Comparison of ENCODE assay signal across 34 cellular contexts in genomic region chrY:8379800-8380199, GRCh38.
"Had no signal": no experiment of that assay in that cellular context is flagged by ENCODE, and none has a peak within 500 bp of the region (broad histone marks: within the 10 kb centered on the region; RNA-seq: fewer than 3 reads in every experiment).

No MANE protein-coding gene starts in this region.

- H3K4me3 ChIP-seq: MG63 had no signal

- H3K9me3 ChIP-seq: MG63 had no signal

- H3K27me3 ChIP-seq: MG63 had no signal

- DNase-seq: Karpas-422, Kasumi-1, MG63, MM.1S, MV-4-11, NCI-H1048, NCI-H1092, NCI-H1092 treated with DMSO at 0.1 percent for 48 hours, NCI-H1105, NCI-H1105 treated with DMSO at 0.1 percent for 48 hours, NCI-H1417, NCI-H1417 treated with DMSO at 0.1 percent for 48 hours, NCI-H1436, NCI-H1436 treated with DMSO at 0.1 percent for 48 hours, NCI-H146, NCI-H1694, NCI-H1694 treated with DMSO at 0.1 percent for 48 hours, NCI-H187, NCI-H187 treated with DMSO at 0.1 percent for 48 hours, NCI-H1930, NCI-H2029, NCI-H2029 treated with DMSO at 0.1 percent for 48 hours, NCI-H2081, NCI-H2081 treated with DMSO at 0.1 percent for 48 hours, NCI-H2107, NCI-H2171, NCI-H2171 treated with DMSO at 0.1 percent for 48 hours, NCI-H2227 treated with DMSO at 0.1 percent for 48 hours, NCI-H226, NCI-H345, NCI-H446, NCI-H446 treated with DMSO at 0.1 percent for 48 hours, NCI-H510A had no signal

- H3K36me3 ChIP-seq: MG63 had no signal

- H3K27ac ChIP-seq: KMS-11 had no signal
